Comparison of ENCODE assay signal across 8 cellular contexts in the genomic region with DNA sequence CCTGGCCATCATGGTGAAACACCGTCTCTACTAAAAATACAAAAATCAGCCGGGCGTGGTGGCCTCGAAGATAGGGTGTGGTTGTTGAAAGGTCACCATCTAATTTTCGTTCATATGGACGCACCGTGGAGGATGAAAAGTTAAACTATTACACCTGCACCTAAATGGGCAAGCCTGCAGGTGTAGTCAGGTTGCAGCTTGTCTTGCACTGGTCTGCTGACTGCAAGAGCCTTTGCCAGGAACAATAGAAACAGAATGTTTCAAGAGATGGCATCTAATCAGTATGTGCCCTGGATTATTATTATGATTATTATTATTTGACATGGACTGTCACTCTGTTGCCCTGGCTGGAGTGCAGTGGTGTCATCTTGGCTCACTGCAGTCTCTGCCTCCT. TPM values are rescaled to one million over a fixed set of nuclear protein-coding genes. Genes with fewer than 3 reads are reported as not detected.
A peak's percentile ranks its signal among the peaks of the same experiment; 100 is the strongest.
DNase-seq lines count a peak whose midpoint lies in the region; ATAC-seq and TF ChIP-seq lines count a peak whose summit lies in the region.

No MANE protein-coding gene starts in this region.

- no peak for ATAC-seq in psoas muscle

- H3K36me3 ChIP-seq in fibroblast of lung (ENCODE audit: control insufficient read depth, insufficient read depth, low read length), result peaks cover 16% of the 10 kb centered on the region
- H3K36me3 ChIP-seq in psoas muscle (ENCODE audit: insufficient read depth in 1 of 2, low read depth in 1 of 2), result peaks cover 3 to 42% of the 10 kb centered on the region in 2 donors

- H3K9ac ChIP-seq in fibroblast of lung (ENCODE audit: insufficient read depth, low read length), result no peak overlapping the region

- H3K4me3 ChIP-seq in GM12865 (ENCODE audit: low read depth, low read length) (peak overlapping the region; percentile 87), fibroblast of lung (replicated peaks in 1 of 4; ENCODE audit: control extremely low read depth in 1 of 4, insufficient read depth in 1 of 4, low read depth in 3 of 4, low read length in 4 of 4) (peak overlapping the region; percentile 58 to 95 (median 84)), psoas muscle (peak overlapping the region; percentile 87)

- H3K79me2 ChIP-seq in fibroblast of lung (ENCODE audit: control insufficient read depth, insufficient read depth, low read length), result peaks cover 10% of the 10 kb centered on the region

- no peaks in the 10 kb centered on the region for H3K9me3 ChIP-seq in fibroblast of lung (ENCODE audit: control insufficient read depth, insufficient read depth, low read depth, low read length)
- H3K9me3 ChIP-seq in psoas muscle, result no peaks in the 10 kb centered on the region

- DNase-seq in GM12865 (ENCODE audit: low read depth) (peak; percentile 8), RWPE1 (ENCODE audit: low spot score) (no peak), fibroblast of lung (ENCODE audit: low read depth in 2 of 2) (no peak), psoas muscle (no peak), NCI-H2107 (lab: John Stamatoyannopoulos, UW) (no peak), SKM-1 treated with dmso at 0.1 percent for 144 hours (lab: John Stamatoyannopoulos, UW; ENCODE audit: unreplicated experiment) (no peak), DMS 273 treated with DMSO at 0.1 percent for 48 hours (lab: John Stamatoyannopoulos, UW) (no peak), superior temporal gyrus (ENCODE audit: extremely low spot score) (no peak)

- CTCF ChIA-PET in RWPE1 (lab: Yijun Ruan, JAX), result interaction anchor here (0.6 kb wide), 1 partner anchor 628 kb away, joined by 3 read pairs; no protein-coding TSS in a partner anchor

- no peak for TF ChIP-seq CTCF in GM12865 (IDR thresholded peaks at IDR 0.05; ENCODE audit: insufficient read depth, low read depth, low read length, missing control alignments)
- no peak for TF ChIP-seq CTCF in RWPE1 (conservative IDR thresholded peaks at IDR 0.05; ENCODE audit: low read depth)
- no peak for TF ChIP-seq CTCF in fibroblast of lung (conservative IDR thresholded peaks at IDR 0.05 in 1 of 2, IDR thresholded peaks at IDR 0.05 in 1 of 2; ENCODE audit: low read depth in 1 of 2, low read length in 2 of 2)
- TF ChIP-seq CTCF in psoas muscle (IDR thresholded peaks at IDR 0.05), result no peak

- H3K4me2 ChIP-seq in fibroblast of lung (ENCODE audit: extremely low read depth, insufficient read depth, low read length), result peak overlapping the region; percentile 93

- no peaks in the 10 kb centered on the region for H3K4me1 ChIP-seq in fibroblast of lung (ENCODE audit: control insufficient read depth, extremely low read depth, insufficient read depth, low read length)
- peaks cover 16% of the 10 kb centered on the region for H3K4me1 ChIP-seq in psoas muscle

- peak overlapping the region; percentile 76 for H3K27ac ChIP-seq in RWPE1
- H3K27ac ChIP-seq in fibroblast of lung (ENCODE audit: insufficient read depth, low read length), result peak overlapping the region; percentile 44
- H3K27ac ChIP-seq in psoas muscle, result no peak overlapping the region

- 66 to 72% (median 70%) methylated on average over 7 of the region's 7 CpGs for WGBS in psoas muscle, 3 donors

- no peaks in the 10 kb centered on the region for H3K27me3 ChIP-seq in fibroblast of lung (ENCODE audit: control insufficient read depth, insufficient read depth, low read length)
- H3K27me3 ChIP-seq in psoas muscle (ENCODE audit: insufficient read depth in 3 of 3, low read length in 2 of 3), result no peaks in the 10 kb centered on the region

- H4K20me1 ChIP-seq in fibroblast of lung (ENCODE audit: control insufficient read depth, extremely low read depth, insufficient read depth, low read length), result no peaks in the 10 kb centered on the region

- POLR2A ChIA-PET in RWPE1 (lab: Yijun Ruan, JAX; ENCODE audit: low non-redundant PET), result no interaction called here

- intact Hi-C loops in psoas muscle (cut with DNase I), result loop anchor here in 1 of 2 donors (10.0 kb wide), 1 partner anchor 1179 kb away; the partner anchor contains the start of gene PPFIA1

- H2AFZ ChIP-seq in fibroblast of lung (ENCODE audit: low read length), result no peak overlapping the region

RNA-seq across cellular contexts. Expression of gene NADSYN1, which starts 0.9 kb away (rescaled TPM):
- total RNA-seq in fibroblast of lung (81.7 and 84.5 TPM in 2 replicates), psoas muscle (10 to 100 TPM; 13.0 to 19.3 (median 13.6) TPM)
- polyA plus RNA-seq in fibroblast of lung (22.0 and 23.1 TPM in 2 replicates), psoas muscle (10 to 100 TPM in 2 of 3 donors, 1 to 10 TPM in 1; 7.8 to 14.6 (median 12.0) TPM)
- 31.6 and 31.9 TPM in 2 replicates for polyA plus RNA-seq in fibroblast of lung (2012)
- polyA minus RNA-seq in fibroblast of lung (ENCODE audit: low replicate concordance), result 105 TPM in 2 replicates

RNA-seq across cellular contexts. Expression of gene DHCR7, which starts 5.7 kb away (rescaled TPM):
- 48.5 and 148 TPM in 2 replicates for total RNA-seq in fibroblast of lung
- polyA plus RNA-seq in fibroblast of lung, result 64.6 and 90.8 TPM in 2 replicates
- polyA plus RNA-seq in fibroblast of lung (2012), result 98.2 and 135 TPM in 2 replicates
- 472 and 515 TPM in 2 replicates for polyA minus RNA-seq in fibroblast of lung (ENCODE audit: low replicate concordance)
- 10 to 100 TPM in 2 of 4 donors, 1 to 10 TPM in 2; 5.5 to 15.1 (median 10.1) TPM for total RNA-seq in psoas muscle
- polyA plus RNA-seq in psoas muscle, result 1 to 10 TPM; 4.9 to 9.0 (median 6.3) TPM
